ENCODE assay signal across 7 cellular contexts in the genomic region with DNA sequence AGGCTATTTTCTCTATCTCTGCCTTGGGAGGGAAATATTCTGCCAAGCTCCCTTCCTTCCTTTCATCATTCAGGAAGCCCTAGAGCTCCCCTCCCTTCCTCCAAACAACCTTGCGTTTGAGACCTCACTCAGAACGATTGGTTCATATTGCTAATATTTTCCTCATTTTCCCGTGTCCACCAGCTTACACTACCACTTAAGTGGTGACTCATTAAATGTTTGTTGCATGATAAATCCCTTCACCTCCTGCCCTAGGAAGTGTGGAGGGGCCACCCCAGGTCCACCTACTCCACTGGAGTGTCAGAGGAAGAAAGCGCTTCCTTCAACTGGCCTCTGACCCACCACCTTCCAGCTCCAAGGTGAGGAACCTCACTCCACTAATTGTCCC. TPM values are rescaled to one million over a fixed set of nuclear protein-coding genes. Genes with fewer than 3 reads are reported as not detected.
DNase-seq lines count a peak whose midpoint lies in the region; ATAC-seq and TF ChIP-seq lines count a peak whose summit lies in the region.

No MANE protein-coding gene starts in this region.

- H3K4me3 ChIP-seq in HCT116 (replicated peaks in 1 of 2; ENCODE audit: low read depth in 1 of 2, low read length in 2 of 2) = peak overlapping the region in 1 of 2 experiments; percentile 25; a peak in 2 of 4 replicates
- no peak overlapping the region for H3K4me3 ChIP-seq in right atrium auricular region

- no peaks in the 10 kb centered on the region for H4K20me1 ChIP-seq in HCT116 (ENCODE audit: insufficient read depth)

- H3K9me3 ChIP-seq in HCT116 (ENCODE audit: control insufficient read depth in 1 of 2, insufficient read depth in 1 of 2, low read depth in 1 of 2, low read length in 2 of 2) (no peaks in the 10 kb centered on the region), right atrium auricular region (no peaks in the 10 kb centered on the region)

- H3K4me2 ChIP-seq in HCT116 (ENCODE audit: low read length) = peak overlapping the region; percentile 72

- H2AFZ ChIP-seq in HCT116 (ENCODE audit: low read depth, low read length, poor library complexity, severe bottlenecking) = peak overlapping the region; percentile 90

- no peak for ATAC-seq in HCT116
- no peak for ATAC-seq in GM18505 (IDR thresholded peaks at IDR 0.05; ENCODE audit: unreplicated experiment)

- no peaks in the 10 kb centered on the region for H3K9me2 ChIP-seq in HCT116 (ENCODE audit: insufficient read depth)

- H3K36me3 Mint-ChIP-seq in activated CD4-positive, alpha-beta memory T cell treated with anti-CD3 and anti-CD28 coated beads for 36 hours = peaks cover 20% of the 10 kb centered on the region
- peaks cover 22% of the 10 kb centered on the region for H3K36me3 Mint-ChIP-seq in stimulated activated naive CD8-positive, alpha-beta T cell treated with anti-CD3 and anti-CD28 coated beads, Interleukin-15, Interleukin-2, amounts not matched to agents 100 ng/mL and 50 ng/mL, for 24 hours (ENCODE audit: low read depth)

- peak overlapping the region; percentile 33 for H3K9ac ChIP-seq in HCT116 (ENCODE audit: low read length)

- RAD21 ChIA-PET in HCT116 (lab: Charles Lee; ENCODE audit: low non-redundant PET in 1 of 2, low total read pairs in 2 of 2, uncharacterized antibody in 2 of 2, unreplicated experiment in 2 of 2) = no interaction called here

- H3K9me3 Mint-ChIP-seq in activated CD4-positive, alpha-beta memory T cell treated with anti-CD3 and anti-CD28 coated beads for 36 hours = no peaks in the 10 kb centered on the region
- H3K9me3 Mint-ChIP-seq in stimulated activated naive CD8-positive, alpha-beta T cell treated with anti-CD3 and anti-CD28 coated beads, Interleukin-15, Interleukin-2, amounts not matched to agents 100 ng/mL and 50 ng/mL, for 24 hours = no peaks in the 10 kb centered on the region

- BruUV-seq in HCT116 (replicated peaks; lab: Mats Ljungman, UMichigan) = no TSS peak

- TF ChIP-seq RAD21 in HCT116 (IDR thresholded peaks at IDR 0.05; ENCODE audit: low read depth) = no peak

- H3K79me2 ChIP-seq in HCT116 (ENCODE audit: insufficient read depth, low read length) = peaks cover 19% of the 10 kb centered on the region

- POLR2A ChIA-PET in HCT116 (lab: Charles Lee) = interaction anchor here (0.5 to 1.6 kb wide), 4 partner anchors 9 to 232 kb away, joined by 3 read pairs; partner anchors contain the start of gene MYL12A
- POLR2A ChIA-PET in activated CD4-positive, alpha-beta memory T cell treated with anti-CD3 and anti-CD28 coated beads for 36 hours (lab: Charles Lee) = interaction anchor here (1.3 kb wide), 1 partner anchor 20 kb away, joined by 3 read pairs; no protein-coding TSS in a partner anchor

- H3K4me1 ChIP-seq in HCT116 (ENCODE audit: control insufficient read depth in 1 of 2, insufficient read depth in 2 of 2, low read length in 2 of 2) = peaks cover 23 to 33% of the 10 kb centered on the region in 2 experiments
- H3K4me1 ChIP-seq in right atrium auricular region = peaks cover 4 to 41% of the 10 kb centered on the region in 2 donors

- H3K4me3 Mint-ChIP-seq in activated CD4-positive, alpha-beta memory T cell treated with anti-CD3 and anti-CD28 coated beads for 36 hours = no peak overlapping the region
- H3K4me3 Mint-ChIP-seq in stimulated activated naive CD8-positive, alpha-beta T cell treated with anti-CD3 and anti-CD28 coated beads, Interleukin-15, Interleukin-2, amounts not matched to agents 100 ng/mL and 50 ng/mL, for 24 hours = peak overlapping the region; percentile 9

- no peak for TF ChIP-seq CTCF in HCT116 (IDR thresholded peaks at IDR 0.05 in 2 of 3, conservative IDR thresholded peaks at IDR 0.05 in 1 of 3; ENCODE audit: borderline replicate concordance in 1 of 3, insufficient read depth in 1 of 3, low read depth in 2 of 3, low read length in 2 of 3)
- TF ChIP-seq CTCF in right atrium auricular region (IDR thresholded peaks at IDR 0.05) = no peak

- H3K4me1 Mint-ChIP-seq in activated CD4-positive, alpha-beta memory T cell treated with anti-CD3 and anti-CD28 coated beads for 36 hours (ENCODE audit: low read depth) = peaks cover 50% of the 10 kb centered on the region
- H3K4me1 Mint-ChIP-seq in stimulated activated naive CD8-positive, alpha-beta T cell treated with anti-CD3 and anti-CD28 coated beads, Interleukin-15, Interleukin-2, amounts not matched to agents 100 ng/mL and 50 ng/mL, for 24 hours (ENCODE audit: low read depth) = peaks cover 52% of the 10 kb centered on the region

- CTCF ChIA-PET in HCT116 (lab: Charles Lee) = interaction anchor here (0.7 to 2.9 kb wide), 4 partner anchors 30 to 230 kb away, joined by 3 to 10 read pairs (median 4); no protein-coding TSS in a partner anchor
- CTCF ChIA-PET in activated CD4-positive, alpha-beta memory T cell treated with anti-CD3 and anti-CD28 coated beads for 36 hours (lab: Charles Lee) = interaction anchor here (0.6 to 4.7 kb wide), 6 partner anchors 29 to 232 kb away, joined by 3 to 37 read pairs (median 5); partner anchors contain the start of gene MYL12A

- H3K27ac ChIP-seq in HCT116 (ENCODE audit: low read depth, low read length) = no peak overlapping the region
- H3K27ac ChIP-seq in right atrium auricular region = peak overlapping the region; percentile 78 to 80

- intact Hi-C loops in HCT116 (cut with micrococcal nuclease) = no loop called here
- intact Hi-C loops in activated CD4-positive, alpha-beta memory T cell treated with anti-CD3 and anti-CD28 coated beads for 36 hours (cut with micrococcal nuclease) = no loop called here

- H3K36me3 ChIP-seq in HCT116 (ENCODE audit: control insufficient read depth in 1 of 2, insufficient read depth in 2 of 2, low read length in 2 of 2) (no peaks in the 10 kb centered on the region; a peak in 2 of 4 replicates), right atrium auricular region (no peaks in the 10 kb centered on the region)

- H3K27ac Mint-ChIP-seq in activated CD4-positive, alpha-beta memory T cell treated with anti-CD3 and anti-CD28 coated beads for 36 hours = peak overlapping the region; percentile 4
- peak overlapping the region; percentile 64 for H3K27ac Mint-ChIP-seq in stimulated activated naive CD8-positive, alpha-beta T cell treated with anti-CD3 and anti-CD28 coated beads, Interleukin-15, Interleukin-2, amounts not matched to agents 100 ng/mL and 50 ng/mL, for 24 hours

- no peak for TF ChIP-seq POLR2A in HCT116 (IDR thresholded peaks at IDR 0.05; ENCODE audit: borderline replicate concordance, extremely low read depth, insufficient read depth, insufficient read length)
- no peak for TF ChIP-seq POLR2A in GM18505 (IDR thresholded peaks at IDR 0.05; ENCODE audit: borderline replicate concordance, extremely low read depth, insufficient read depth, insufficient read length)

- DNase-seq in HCT116 (ENCODE audit: low read depth, low spot score) = peak; percentile 61
- DNase-seq in activated CD4-positive, alpha-beta memory T cell treated with anti-CD3 and anti-CD28 coated beads for 36 hours = no peak
- DNase-seq in right atrium auricular region (ENCODE audit: low spot score) = no peak
- no peak for DNase-seq in NCI-H345 treated with DMSO at 0.1 percent for 48 hours (lab: John Stamatoyannopoulos, UW; ENCODE audit: unreplicated experiment)
- no peak for DNase-seq in activated effector memory CD4-positive, alpha-beta T cell treated with Interleukin-2 at 50 U/mL for 16 hours

- H3K27me3 ChIP-seq in HCT116 (ENCODE audit: insufficient read depth, low read length) (no peaks in the 10 kb centered on the region), right atrium auricular region (no peaks in the 10 kb centered on the region)

- H3K27me3 Mint-ChIP-seq in activated CD4-positive, alpha-beta memory T cell treated with anti-CD3 and anti-CD28 coated beads for 36 hours = no peaks in the 10 kb centered on the region
- H3K27me3 Mint-ChIP-seq in stimulated activated naive CD8-positive, alpha-beta T cell treated with anti-CD3 and anti-CD28 coated beads, Interleukin-15, Interleukin-2, amounts not matched to agents 100 ng/mL and 50 ng/mL, for 24 hours = no peaks in the 10 kb centered on the region

TF ChIP-seq in HCT116, 20 proteins besides CTCF, POLR2A, EP300 and RAD21:
- TF ChIP-seq POLR2AphosphoS5 (IDR thresholded peaks at IDR 0.05; ENCODE audit: low read depth, low read length) (peak; percentile 28; the same call in 1 of the 2 replicates), JUND (IDR thresholded peaks at IDR 0.05) (peak; percentile 92), SIN3A (IDR thresholded peaks at IDR 0.05; ENCODE audit: low read depth) (0 out of 2 replicates have a peak, but pooled peaks have one; percentile 29), YY1 (IDR thresholded peaks at IDR 0.05; ENCODE audit: extremely low read depth, insufficient replicate concordance, low read depth, low read length) (no peak), CEBPB (IDR thresholded peaks at IDR 0.05; ENCODE audit: low read depth) (peak; percentile 77), TCF7L2 (IDR thresholded peaks at IDR 0.05; ENCODE audit: borderline replicate concordance, extremely low read depth, insufficient read depth, insufficient read length) (peak; percentile 44), FOSL1 (IDR thresholded peaks at IDR 0.05; ENCODE audit: low read depth) (peak; percentile 92), SP1 (IDR thresholded peaks at IDR 0.05; ENCODE audit: low read depth) (peak; percentile 87), CBX3 (IDR thresholded peaks at IDR 0.05; ENCODE audit: low read depth) (0 out of 2 replicates have a peak, but pooled peaks have one; percentile 20), EZH2phosphoT487 (IDR thresholded peaks at IDR 0.05; ENCODE audit: borderline replicate concordance) (no peak)

RNA-seq across cellular contexts. Expression of gene LPIN2, which starts 2.3 kb away (rescaled TPM):
- total RNA-seq in HCT116 (2021; ENCODE audit: unreplicated experiment) (10.7 TPM), right atrium auricular region (10 to 100 TPM; 15.5 to 19.0 TPM)
- 9.2 and 9.7 TPM in 2 replicates for polyA plus RNA-seq in HCT116 (2012)
- 100 to 1,000 TPM; 102 to 107 TPM for total RNA-seq in activated CD4-positive, alpha-beta memory T cell treated with anti-CD3 and anti-CD28 coated beads for 36 hours
